19 cellular contexts compared by ENCODE assay signal in the genomic region with DNA sequence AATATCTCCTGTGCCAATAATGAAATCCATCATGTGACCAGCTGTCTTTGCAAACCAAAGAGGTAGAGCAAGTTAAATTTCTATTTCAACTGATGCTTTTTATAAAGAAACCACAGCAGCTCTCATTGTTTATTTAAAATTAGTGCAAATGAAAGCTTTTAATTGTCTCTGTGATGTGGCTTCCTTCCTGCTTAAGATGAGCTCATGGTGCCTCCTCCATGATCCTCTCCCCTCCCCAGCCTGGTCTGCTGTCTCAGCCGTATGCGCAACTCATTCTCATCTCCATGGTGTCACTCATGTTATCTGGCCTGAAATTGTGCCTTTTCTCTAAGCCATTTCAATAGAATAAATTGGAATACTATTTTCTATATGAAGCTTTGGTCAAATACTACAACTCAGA.
"Had no signal": no experiment of that assay in that cellular context is flagged by ENCODE, and none has a peak within 500 bp of the region (broad histone marks: within the 10 kb centered on the region; RNA-seq: fewer than 3 reads in every experiment).

No MANE protein-coding gene starts in this region.

- H3K27me3 Mint-ChIP-seq: activated CD4-positive, alpha-beta T cell treated with anti-CD3 and anti-CD28 coated beads, Interleukin-2, amount 10 ng/mL, durations not matched to agents 7 days and 5 days had no signal

- H3K36me3 Mint-ChIP-seq: naive thymus-derived CD4-positive, alpha-beta T cell had no signal

- H3K27ac Mint-ChIP-seq: activated CD4-positive, alpha-beta T cell treated with anti-CD3 and anti-CD28 coated beads, Interleukin-2, amount 10 ng/mL, durations not matched to agents 7 days and 5 days; activated CD8-positive, alpha-beta T cell treated with anti-CD3 and anti-CD28 coated beads, Interleukin-2, amount 10 ng/mL, durations not matched to agents 7 days and 5 days; activated naive CD4-positive, alpha-beta T cell treated with anti-CD3 and anti-CD28 coated beads for 36 hours; activated T-cell treated with anti-CD3 and anti-CD28 coated beads, Interleukin-2, amount 50 U/mL, for 24 hours; effector memory CD8-positive, alpha-beta T cell; naive thymus-derived CD4-positive, alpha-beta T cell; stimulated activated naive CD8-positive, alpha-beta T cell treated with anti-CD3 and anti-CD28 coated beads, Interleukin-15, Interleukin-2, amounts not matched to agents 100 ng/mL and 50 ng/mL, for 24 hours had no signal

- ATAC-seq: activated CD4-positive, CD25-positive, alpha-beta regulatory T cell treated with anti-CD3 and anti-CD28 coated beads, Interleukin-2, amount 50 U/mL, for 24 hours; activated CD8-positive, alpha-beta T cell treated with anti-CD3 and anti-CD28 coated beads, Interleukin-2, amount 10 ng/mL, durations not matched to agents 7 days and 5 days; body of pancreas; effector memory CD8-positive, alpha-beta T cell; gastrocnemius medialis; heart left ventricle; naive thymus-derived CD4-positive, alpha-beta T cell; right lobe of liver had no signal

- H3K4me3 Mint-ChIP-seq: activated CD4-positive, alpha-beta T cell treated with anti-CD3 and anti-CD28 coated beads, Interleukin-2, amount 10 ng/mL, durations not matched to agents 7 days and 5 days; activated CD8-positive, alpha-beta T cell treated with anti-CD3 and anti-CD28 coated beads, Interleukin-2, amount 10 ng/mL, durations not matched to agents 7 days and 5 days; activated naive CD4-positive, alpha-beta T cell treated with anti-CD3 and anti-CD28 coated beads for 36 hours; activated T-cell treated with anti-CD3 and anti-CD28 coated beads, Interleukin-2, amount 50 U/mL, for 24 hours; effector memory CD8-positive, alpha-beta T cell; naive thymus-derived CD4-positive, alpha-beta T cell; stimulated activated naive CD8-positive, alpha-beta T cell treated with anti-CD3 and anti-CD28 coated beads, Interleukin-15, Interleukin-2, amounts not matched to agents 100 ng/mL and 50 ng/mL, for 24 hours had no signal

- DNase-seq: activated CD4-positive, alpha-beta T cell treated with anti-CD3 and anti-CD28 coated beads, Interleukin-2, amount 10 ng/mL, durations not matched to agents 7 days and 5 days; activated CD8-positive, alpha-beta T cell treated with anti-CD3 and anti-CD28 coated beads, Interleukin-2, amount 10 ng/mL, durations not matched to agents 7 days and 5 days; activated naive CD4-positive, alpha-beta T cell treated with anti-CD3 and anti-CD28 coated beads for 36 hours; activated T-cell treated with anti-CD3 and anti-CD28 coated beads, Interleukin-2, amount 50 U/mL, for 24 hours; body of pancreas; dermis blood vessel endothelial cell; effector memory CD8-positive, alpha-beta T cell; gastrocnemius medialis; heart left ventricle; mesenchymal stem cell; naive thymus-derived CD4-positive, alpha-beta T cell; right lobe of liver; small intestine; stimulated activated CD4-positive, alpha-beta T cell treated with anti-CD3 and anti-CD28 coated beads, Interleukin-15, amount 100 ng/mL, for 24 hours; stimulated activated CD4-positive, alpha-beta T cell treated with anti-CD3 and anti-CD28 coated beads, Interleukin-2, amount 100 ng/mL, for 48 hours; transverse colon; uterus had no signal

- H3K9me3 Mint-ChIP-seq: activated CD4-positive, alpha-beta T cell treated with anti-CD3 and anti-CD28 coated beads, Interleukin-2, amount 10 ng/mL, durations not matched to agents 7 days and 5 days; activated naive CD4-positive, alpha-beta T cell treated with anti-CD3 and anti-CD28 coated beads for 36 hours; activated T-cell treated with anti-CD3 and anti-CD28 coated beads, Interleukin-2, amount 50 U/mL, for 24 hours; stimulated activated naive CD8-positive, alpha-beta T cell treated with anti-CD3 and anti-CD28 coated beads, Interleukin-15, Interleukin-2, amounts not matched to agents 100 ng/mL and 50 ng/mL, for 24 hours had no signal

- H3K4me1 Mint-ChIP-seq: activated CD4-positive, alpha-beta T cell treated with anti-CD3 and anti-CD28 coated beads, Interleukin-2, amount 10 ng/mL, durations not matched to agents 7 days and 5 days; naive thymus-derived CD4-positive, alpha-beta T cell had no signal
